In the genomic region with DNA sequence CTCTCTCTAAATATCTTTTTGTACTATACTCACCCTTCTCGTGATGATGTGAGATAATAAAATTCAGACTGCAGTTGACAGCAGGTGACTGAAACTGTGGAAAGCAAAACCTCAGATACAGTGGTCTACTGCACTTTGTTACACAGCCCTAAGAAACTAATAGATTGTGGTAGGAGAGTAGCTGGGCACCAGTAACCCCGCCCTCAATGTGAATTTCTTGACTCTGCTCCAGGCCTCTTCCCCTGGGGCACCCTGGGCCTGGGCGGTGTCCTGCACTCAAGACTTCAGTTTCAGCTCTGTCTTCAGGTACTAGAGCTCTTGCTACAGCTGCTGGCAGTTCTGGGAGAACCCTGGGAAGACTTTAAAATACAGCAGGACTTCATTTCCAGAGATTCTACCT, we compare ENCODE assay signal across 16 cellular contexts.
DNase-seq lines count a peak whose midpoint lies in the region; ATAC-seq and TF ChIP-seq lines count a peak whose summit lies in the region.
"Had no signal": no experiment of that assay in that cellular context is flagged by ENCODE, and none has a peak within 500 bp of the region (broad histone marks: within the 10 kb centered on the region; RNA-seq: fewer than 3 reads in every experiment).

No MANE protein-coding gene starts in this region.

- intact Hi-C loops in thyroid gland (cut with DNase I) (no loop called here), OCI-LY7 (cut with micrococcal nuclease; ENCODE audit: unreplicated experiment) (no loop called here)

- CTCF ChIA-PET in RWPE1 (lab: Yijun Ruan, JAX) = no interaction called here
- CTCF ChIA-PET in OCI-LY7 (lab: Charles Lee; ENCODE audit: unreplicated experiment) = no interaction called here
- CTCF ChIA-PET in activated naive CD4-positive, alpha-beta T cell treated with anti-CD3 and anti-CD28 coated beads, Interleukin-2, amount 10 ng/mL, durations not matched to agents 7 days and 5 days (lab: Charles Lee) = no interaction called here

- H3K4me1 Mint-ChIP-seq in activated naive CD4-positive, alpha-beta T cell treated with anti-CD3 and anti-CD28 coated beads, Interleukin-2, amount 10 ng/mL, durations not matched to agents 7 days and 5 days = no peaks in the 10 kb centered on the region
- H3K4me1 Mint-ChIP-seq: CD4-positive, alpha-beta memory T cell had no signal

- WGBS in thyroid gland, 2 donors = 54 to 66% methylated on average over 3 of the region's 3 CpGs

- TF ChIP-seq CTCF in RWPE1 (conservative IDR thresholded peaks at IDR 0.05; ENCODE audit: low read depth) = no peak
- no peak for TF ChIP-seq CTCF in thyroid gland (IDR thresholded peaks at IDR 0.05)
- no peak for TF ChIP-seq CTCF in OCI-LY7 (conservative IDR thresholded peaks at IDR 0.05; ENCODE audit: low read length)

- H3K27me3 ChIP-seq in thyroid gland = no peaks in the 10 kb centered on the region
- H3K27me3 ChIP-seq: BE2C had no signal

- no peak overlapping the region for H3K4me2 ChIP-seq in OCI-LY7 (ENCODE audit: low read length)
- H3K4me2 ChIP-seq: A549 had no signal

- H3K4me1 ChIP-seq in thyroid gland (peaks cover 7 to 13% of the 10 kb centered on the region in 2 donors), OCI-LY7 (ENCODE audit: insufficient read depth, low read length, poor library complexity, severe bottlenecking) (no peaks in the 10 kb centered on the region)
- H3K4me1 ChIP-seq: BE2C, HAP-1 had no signal

- H2AFZ ChIP-seq in OCI-LY7 (ENCODE audit: low read length) = no peak overlapping the region

- no peaks in the 10 kb centered on the region for H3K9me2 ChIP-seq in OCI-LY7 (ENCODE audit: insufficient read depth, low read length)

- TF ChIP-seq POLR2A in thyroid gland (IDR thresholded peaks at IDR 0.05) = no peak

- no peaks in the 10 kb centered on the region for H3K9me3 Mint-ChIP-seq in activated naive CD4-positive, alpha-beta T cell treated with anti-CD3 and anti-CD28 coated beads, Interleukin-2, amount 10 ng/mL, durations not matched to agents 7 days and 5 days

- no TSS peak for BruUV-seq in OCI-LY7 (replicated peaks; lab: Mats Ljungman, UMichigan)

- no peak overlapping the region for H3K27ac Mint-ChIP-seq in activated naive CD4-positive, alpha-beta T cell treated with anti-CD3 and anti-CD28 coated beads, Interleukin-2, amount 10 ng/mL, durations not matched to agents 7 days and 5 days
- H3K27ac Mint-ChIP-seq: CD4-positive, alpha-beta memory T cell had no signal

- H3K27ac ChIP-seq in RWPE1 = no peak overlapping the region
- no peak overlapping the region for H3K27ac ChIP-seq in thyroid gland
- H3K27ac ChIP-seq in OCI-LY7 (ENCODE audit: low read depth, low read length, poor library complexity, severe bottlenecking) = no peak overlapping the region
- H3K27ac ChIP-seq: A549, C4-2B, HL-60 had no signal

- peak; percentile 5 for DNase-seq in RWPE1 (ENCODE audit: low spot score)
- DNase-seq in thyroid gland = peak; percentile 15 to 22
- no peak for DNase-seq in OCI-LY7 (ENCODE audit: low spot score)
- DNase-seq in activated naive CD4-positive, alpha-beta T cell treated with anti-CD3 and anti-CD28 coated beads, Interleukin-2, amount 10 ng/mL, durations not matched to agents 7 days and 5 days = no peak
- DNase-seq: BE2C; CD4-positive, alpha-beta memory T cell; DMS153; DMS79 treated with DMSO at 0.1 percent for 48 hours; GF-D8 had no signal

- POLR2A ChIA-PET in RWPE1 (lab: Yijun Ruan, JAX; ENCODE audit: low non-redundant PET) (no interaction called here), OCI-LY7 (lab: Charles Lee) (no interaction called here)

- H4K20me1 ChIP-seq in OCI-LY7 (ENCODE audit: insufficient read depth, low read length) = no peaks in the 10 kb centered on the region

- H3K36me3 Mint-ChIP-seq in activated naive CD4-positive, alpha-beta T cell treated with anti-CD3 and anti-CD28 coated beads, Interleukin-2, amount 10 ng/mL, durations not matched to agents 7 days and 5 days = no peaks in the 10 kb centered on the region
- H3K36me3 Mint-ChIP-seq: CD4-positive, alpha-beta memory T cell had no signal

- H3K4me3 ChIP-seq in thyroid gland (replicated peaks in 1 of 3) (no peak overlapping the region), OCI-LY7 (ENCODE audit: low read depth, low read length, poor library complexity, severe bottlenecking) (no peak overlapping the region)
- H3K4me3 ChIP-seq: A549, HAP-1 had no signal

- H3K9me3 ChIP-seq in thyroid gland (no peaks in the 10 kb centered on the region), OCI-LY7 (ENCODE audit: low read length) (no peaks in the 10 kb centered on the region)
- H3K9me3 ChIP-seq: A549, BE2C, HAP-1 had no signal

- H3K27me3 Mint-ChIP-seq in activated naive CD4-positive, alpha-beta T cell treated with anti-CD3 and anti-CD28 coated beads, Interleukin-2, amount 10 ng/mL, durations not matched to agents 7 days and 5 days = no peaks in the 10 kb centered on the region
- H3K27me3 Mint-ChIP-seq: CD4-positive, alpha-beta memory T cell had no signal

- peak; percentile 70 for ATAC-seq in GM18909 (IDR thresholded peaks at IDR 0.05; ENCODE audit: poor library complexity, unreplicated experiment)
- ATAC-seq in HG03432 (IDR thresholded peaks at IDR 0.05; ENCODE audit: unreplicated experiment) = peak; percentile 49
- no peak for ATAC-seq in GM18858 (IDR thresholded peaks at IDR 0.05; ENCODE audit: unreplicated experiment)
- ATAC-seq: A549 had no signal

- H3K36me3 ChIP-seq in thyroid gland (no peaks in the 10 kb centered on the region), OCI-LY7 (ENCODE audit: insufficient read depth, low read length) (no peaks in the 10 kb centered on the region)
- H3K36me3 ChIP-seq: BE2C, HAP-1 had no signal

- no peak overlapping the region for H3K4me3 Mint-ChIP-seq in activated naive CD4-positive, alpha-beta T cell treated with anti-CD3 and anti-CD28 coated beads, Interleukin-2, amount 10 ng/mL, durations not matched to agents 7 days and 5 days
- H3K4me3 Mint-ChIP-seq: CD4-positive, alpha-beta memory T cell had no signal

- no peaks in the 10 kb centered on the region for H3K79me2 ChIP-seq in OCI-LY7 (ENCODE audit: insufficient read depth, low read depth, low read length)

Comparison
In these comparisons a context has a peak if more than half of its experiments do, and no peak if none do; other contexts are left out.
1. DNase-seq: peak in RWPE1 (single experiment) and thyroid gland (2 of 2); none in OCI-LY7 (single experiment) and activated naive CD4-positive, alpha-beta T cell treated with anti-CD3 and anti-CD28 coated beads, Interleukin-2, amount 10 ng/mL, durations not matched to agents 7 days and 5 days (single experiment).